In genomic region chr14:79802096-79802495, GRCh38 we compare ENCODE assay signal across 31 cellular contexts.
"Had no signal": no experiment of that assay in that cellular context is flagged by ENCODE, and none has a peak within 500 bp of the region (broad histone marks: within the 10 kb centered on the region; RNA-seq: fewer than 3 reads in every experiment).

No MANE protein-coding gene starts in this region.

- H3K9me3 Mint-ChIP-seq: activated CD4-positive, alpha-beta memory T cell treated with anti-CD3 and anti-CD28 coated beads, Interleukin-2, amount 10 ng/mL, durations not matched to agents 7 days and 5 days; activated T-helper 1 cell treated with anti-CD3 and anti-CD28 coated beads, Interleukin-12 subunit alpha, Interleukin-12 subunit beta, Interleukin-2, Interleukin-4 antibody, amounts not matched to agents 30 ng/mL and 10 ng/mL and 1 ng/mL, durations not matched to agents 14 hours and 24 hours and 36 hours had no signal

- DNase-seq: activated CD4-positive, alpha-beta memory T cell treated with anti-CD3 and anti-CD28 coated beads, Interleukin-2, amount 10 ng/mL, durations not matched to agents 7 days and 5 days; activated CD4-positive, alpha-beta T cell treated with anti-CD3 and anti-CD28 coated beads for 1 hour; activated CD4-positive, alpha-beta T cell treated with anti-CD3 and anti-CD28 coated beads for 48 hours; activated CD4-positive, CD25-positive, alpha-beta regulatory T cell; activated CD8-positive, alpha-beta memory T cell treated with anti-CD3 and anti-CD28 coated beads for 24 hours; activated effector memory CD4-positive, alpha-beta T cell treated with Interleukin-2 at 50 U/mL for 16 hours; activated naive CD4-positive, alpha-beta T cell treated with anti-CD3 and anti-CD28 coated beads, Interleukin-2, amount 50 U/mL, for 16 hours; activated naive CD8-positive, alpha-beta T cell treated with anti-CD3 and anti-CD28 coated beads for 36 hours; activated T-cell treated with anti-CD3 and anti-CD28 coated beads, Interleukin-2, amount 50 U/mL, for 4 hours; amniotic stem cell; aorta; brain microvascular endothelial cell; central memory CD4-positive, alpha-beta T cell; Karpas-422; MG63; NCI-H1048; NCI-H1105 treated with DMSO at 0.1 percent for 48 hours; NCI-H1436; NCI-H1694; NCI-H1930; NCI-H2081 treated with DMSO at 0.1 percent for 48 hours; NCI-H226; NCI-H446 treated with DMSO at 0.1 percent for 48 hours; NCI-H524; SHP77; SJCRH30; T1000; WERI-Rb-1 had no signal

- H3K36me3 ChIP-seq: brain microvascular endothelial cell, MG63, SJCRH30, WERI-Rb-1 had no signal

- H3K4me1 ChIP-seq: SJCRH30 had no signal

- H3K4me3 Mint-ChIP-seq: activated CD4-positive, alpha-beta memory T cell treated with anti-CD3 and anti-CD28 coated beads, Interleukin-2, amount 10 ng/mL, durations not matched to agents 7 days and 5 days; activated naive CD8-positive, alpha-beta T cell treated with anti-CD3 and anti-CD28 coated beads for 36 hours; activated T-cell treated with anti-CD3 and anti-CD28 coated beads, Interleukin-2, amount 50 U/mL, for 4 hours; activated T-helper 1 cell treated with anti-CD3 and anti-CD28 coated beads, Interleukin-12 subunit alpha, Interleukin-12 subunit beta, Interleukin-2, Interleukin-4 antibody, amounts not matched to agents 30 ng/mL and 10 ng/mL and 1 ng/mL, durations not matched to agents 14 hours and 24 hours and 36 hours had no signal

- H3K4me3 ChIP-seq: MG63, SJCRH30, SK-N-MC had no signal

- H3K27ac ChIP-seq: brain microvascular endothelial cell, SJCRH30, SK-N-MC, WERI-Rb-1 had no signal

- ATAC-seq: activated T-cell treated with anti-CD3 and anti-CD28 coated beads, Interleukin-2, amount 50 U/mL, for 4 hours; Panc1 had no signal

- H3K27ac Mint-ChIP-seq: activated CD4-positive, alpha-beta memory T cell treated with anti-CD3 and anti-CD28 coated beads, Interleukin-2, amount 10 ng/mL, durations not matched to agents 7 days and 5 days; activated naive CD8-positive, alpha-beta T cell treated with anti-CD3 and anti-CD28 coated beads for 36 hours; activated T-helper 1 cell treated with anti-CD3 and anti-CD28 coated beads, Interleukin-12 subunit alpha, Interleukin-12 subunit beta, Interleukin-2, Interleukin-4 antibody, amounts not matched to agents 30 ng/mL and 10 ng/mL and 1 ng/mL, durations not matched to agents 14 hours and 24 hours and 36 hours had no signal

- H3K36me3 Mint-ChIP-seq: activated naive CD8-positive, alpha-beta T cell treated with anti-CD3 and anti-CD28 coated beads for 36 hours had no signal

- H3K27me3 Mint-ChIP-seq: activated CD4-positive, alpha-beta memory T cell treated with anti-CD3 and anti-CD28 coated beads, Interleukin-2, amount 10 ng/mL, durations not matched to agents 7 days and 5 days had no signal

- H3K27me3 ChIP-seq: brain microvascular endothelial cell, MG63, SJCRH30 had no signal

- H3K9me3 ChIP-seq: MG63, SJCRH30 had no signal

- H3K4me1 Mint-ChIP-seq: activated CD4-positive, alpha-beta memory T cell treated with anti-CD3 and anti-CD28 coated beads, Interleukin-2, amount 10 ng/mL, durations not matched to agents 7 days and 5 days; activated naive CD8-positive, alpha-beta T cell treated with anti-CD3 and anti-CD28 coated beads for 36 hours had no signal
